30 cellular contexts compared by ENCODE assay signal in genomic region chr16:6918661-6919060, GRCh38.
"Had no signal": no experiment of that assay in that cellular context is flagged by ENCODE, and none has a peak within 500 bp of the region (broad histone marks: within the 10 kb centered on the region; RNA-seq: fewer than 3 reads in every experiment).

No MANE protein-coding gene starts in this region.

- H3K4me2 ChIP-seq: hepatocyte had no signal

- H3K4me3 ChIP-seq: ascending aorta, breast epithelium, cardiac muscle cell, esophagus muscularis mucosa, gastrocnemius medialis, heart right ventricle, hepatocyte had no signal

- H3K4me1 ChIP-seq: ascending aorta, breast epithelium, esophagus muscularis mucosa, foreskin keratinocyte, gastrocnemius medialis, heart right ventricle had no signal

- H3K36me3 ChIP-seq: ascending aorta, breast epithelium, cardiac muscle cell, esophagus muscularis mucosa, gastrocnemius medialis, heart right ventricle had no signal

- ATAC-seq: activated naive CD4-positive, alpha-beta T cell treated with anti-CD3 and anti-CD28 coated beads, Interleukin-2, amount 50 U/mL, for 72 hours; activated T-cell treated with anti-CD3 and anti-CD28 coated beads, Interleukin-2, amount 50 U/mL, for 72 hours; effector memory CD8-positive, alpha-beta T cell; foreskin keratinocyte; gastrocnemius medialis; heart right ventricle; WTC11 had no signal

- H3K9me3 ChIP-seq: ascending aorta, gastrocnemius medialis had no signal

- H3K27me3 ChIP-seq: ascending aorta, breast epithelium, cardiac muscle cell, esophagus muscularis mucosa, foreskin keratinocyte, gastrocnemius medialis, hepatocyte had no signal

- DNase-seq: activated CD4-positive, alpha-beta memory T cell treated with anti-CD3 and anti-CD28 coated beads, Interleukin-2, amount 10 ng/mL, durations not matched to agents 7 days and 5 days; activated CD4-positive, alpha-beta T cell treated with anti-CD3 and anti-CD28 coated beads for 1 hour; activated CD4-positive, alpha-beta T cell treated with anti-CD3 and anti-CD28 coated beads for 4 hours; activated CD4-positive, alpha-beta T cell treated with anti-CD3 and anti-CD28 coated beads, Interleukin-2, amount 10 ng/mL, durations not matched to agents 7 days and 5 days; activated CD4-positive, alpha-beta T cell treated with anti-CD3 and anti-CD28 coated beads, Interleukin-2, amount 50 U/mL, for 4 hours; activated CD8-positive, alpha-beta memory T cell treated with anti-CD3 and anti-CD28 coated beads, Interleukin-2, amount 50 U/mL, for 48 hours; activated gamma-delta T cell; activated naive CD4-positive, alpha-beta T cell; activated naive CD4-positive, alpha-beta T cell treated with anti-CD3 and anti-CD28 coated beads, Interleukin-2, amount 10 ng/mL, durations not matched to agents 7 days and 5 days; activated naive CD8-positive, alpha-beta T cell treated with anti-CD3 and anti-CD28 coated beads, Interleukin-2, amount 10 ng/mL, durations not matched to agents 7 days and 5 days; activated T-cell treated with anti-CD3 and anti-CD28 coated beads for 4 hours; activated T-cell treated with anti-CD3 and anti-CD28 coated beads, Interleukin-2, amount 50 U/mL, for 24 hours; activated T-cell treated with anti-CD3 and anti-CD28 coated beads, Interleukin-2, amount 50 U/mL, for 72 hours; central memory CD4-positive, alpha-beta T cell; cortex of kidney; dermis blood vessel endothelial cell; effector CD4-positive, alpha-beta T cell; effector memory CD8-positive, alpha-beta T cell; erythroblast; foreskin keratinocyte; gastrocnemius medialis; heart right ventricle; T-helper 2 cell had no signal

- H3K27ac ChIP-seq: ascending aorta, breast epithelium, cardiac muscle cell, esophagus muscularis mucosa, foreskin keratinocyte, gastrocnemius medialis, heart right ventricle, hepatocyte had no signal

- H2AFZ ChIP-seq: hepatocyte had no signal
